In genomic region chr12:57214398-57214781, GRCh38 we compare ENCODE assay signal across 1 cellular context.
TF ChIP-seq lines count a peak whose summit lies in the region.

No MANE protein-coding gene starts in this region.

TF ChIP-seq in IMR-90, 13 proteins besides CTCF, POLR2A, EP300 and RAD21:
- TF ChIP-seq MAFK (IDR thresholded peaks at IDR 0.05; ENCODE audit: low read depth, low read length) (no peak), SMC3 (IDR thresholded peaks at IDR 0.05; ENCODE audit: low read depth, low read length) (peak; percentile 79)
